In genomic region chr2:45237850-45238542, GRCh38 we compare ENCODE assay signal across 9 cellular contexts.
DNase-seq lines count a peak whose midpoint lies in the region; ATAC-seq and TF ChIP-seq lines count a peak whose summit lies in the region.
"Had no signal": no experiment of that assay in that cellular context is flagged by ENCODE, and none has a peak within 500 bp of the region (broad histone marks: within the 10 kb centered on the region; RNA-seq: fewer than 3 reads in every experiment).

No MANE protein-coding gene starts in this region.

- peaks cover 18% of the 10 kb centered on the region for H3K4me1 Mint-ChIP-seq in mesothelial cell of epicardium
- H3K4me1 Mint-ChIP-seq: CD4-positive, CD25-positive, alpha-beta regulatory T cell had no signal

- no peaks in the 10 kb centered on the region for H3K36me3 Mint-ChIP-seq in mesothelial cell of epicardium
- H3K36me3 Mint-ChIP-seq: CD4-positive, CD25-positive, alpha-beta regulatory T cell had no signal

- no peaks in the 10 kb centered on the region for H3K36me3 ChIP-seq in skeletal muscle tissue (ENCODE audit: control insufficient read depth in 3 of 3, insufficient read depth in 3 of 3, low read length in 3 of 3)
- H3K36me3 ChIP-seq in sigmoid colon = no peaks in the 10 kb centered on the region

- peak overlapping the region in 2 of 3 donors; percentile 37 to 55 for H3K9ac ChIP-seq in skeletal muscle tissue (ENCODE audit: low read depth in 1 of 3, low read length in 3 of 3)

- H3K4me3 ChIP-seq in skeletal muscle tissue (ENCODE audit: low read length in 3 of 3) (peak overlapping the region; percentile 4 to 56 (median 38)), sigmoid colon (no peak overlapping the region)

- H3K27ac Mint-ChIP-seq in mesothelial cell of epicardium = no peak overlapping the region
- H3K27ac Mint-ChIP-seq: CD4-positive, CD25-positive, alpha-beta regulatory T cell had no signal

- H3K27me3 Mint-ChIP-seq in mesothelial cell of epicardium (ENCODE audit: low read depth) = peaks cover 10% of the 10 kb centered on the region

- H3K27ac ChIP-seq in skeletal muscle tissue (ENCODE audit: low read depth, low read length) (peak overlapping the region; percentile 84), sigmoid colon (no peak overlapping the region)

- H3K4me3 Mint-ChIP-seq in mesothelial cell of epicardium = no peak overlapping the region
- H3K4me3 Mint-ChIP-seq: CD4-positive, CD25-positive, alpha-beta regulatory T cell had no signal

- ATAC-seq in esophagus mucosa (peak; percentile 71), GM21723 (IDR thresholded peaks at IDR 0.05; ENCODE audit: unreplicated experiment) (no peak)

- intact Hi-C loops in sigmoid colon (cut with DNase I) = no loop called here

- no peak for TF ChIP-seq POLR2A in sigmoid colon (IDR thresholded peaks at IDR 0.05)

- peaks cover 40 to 46% (median 42%) of the 10 kb centered on the region in 3 donors for H3K4me1 ChIP-seq in skeletal muscle tissue (ENCODE audit: control insufficient read depth in 3 of 3, insufficient read depth in 3 of 3, low read length in 3 of 3)
- peaks cover 0 to 20% (median 12%) of the 10 kb centered on the region in 4 donors for H3K4me1 ChIP-seq in sigmoid colon

- TF ChIP-seq EP300 in sigmoid colon (IDR thresholded peaks at IDR 0.05) = no peak

- H3K9me3 Mint-ChIP-seq in mesothelial cell of epicardium = no peaks in the 10 kb centered on the region
- H3K9me3 Mint-ChIP-seq: CD4-positive, CD25-positive, alpha-beta regulatory T cell had no signal

- H3K27me3 ChIP-seq in skeletal muscle tissue (ENCODE audit: control insufficient read depth in 3 of 3, insufficient read depth in 3 of 3, low read length in 3 of 3) (no peaks in the 10 kb centered on the region), sigmoid colon (no peaks in the 10 kb centered on the region)

- WGBS in sigmoid colon, 2 donors = 53 to 73% methylated on average over 6 of the region's 6 CpGs

- TF ChIP-seq CTCF in sigmoid colon (IDR thresholded peaks at IDR 0.05) (no peak), mesothelial cell of epicardium (IDR thresholded peaks at IDR 0.05; ENCODE audit: unreplicated experiment) (no peak)

- no peaks in the 10 kb centered on the region for H3K9me3 ChIP-seq in skeletal muscle tissue (ENCODE audit: control insufficient read depth in 3 of 3, low read length in 3 of 3)
- no peaks in the 10 kb centered on the region for H3K9me3 ChIP-seq in sigmoid colon

- DNase-seq in SIG-M5 treated with dmso at 0.1 percent for 504 hours (lab: John Stamatoyannopoulos, UW; ENCODE audit: unreplicated experiment) (peak; percentile 34), SIG-M5 (lab: John Stamatoyannopoulos, UW) (no peak), NCI-H69 (lab: John Stamatoyannopoulos, UW) (peak; percentile 10), sigmoid colon (no peak), mesothelial cell of epicardium (ENCODE audit: low spot score in 2 of 2, unreplicated experiment in 2 of 2) (no peak)
- DNase-seq: CD4-positive, CD25-positive, alpha-beta regulatory T cell had no signal

Comparison
In these comparisons a context has a peak if more than half of its experiments do, and no peak if none do; other contexts are left out.
1. DNase-seq: peak in SIG-M5 treated with dmso at 0.1 percent for 504 hours (single experiment) and NCI-H69 (single experiment); none in SIG-M5 (single experiment), sigmoid colon (single experiment) and mesothelial cell of epicardium (0 of 2).
2. H3K4me3 ChIP-seq: peak in skeletal muscle tissue (3 of 3); none in sigmoid colon (0 of 4).